Comparison of ENCODE assay signal across 9 cellular contexts in the genomic region with DNA sequence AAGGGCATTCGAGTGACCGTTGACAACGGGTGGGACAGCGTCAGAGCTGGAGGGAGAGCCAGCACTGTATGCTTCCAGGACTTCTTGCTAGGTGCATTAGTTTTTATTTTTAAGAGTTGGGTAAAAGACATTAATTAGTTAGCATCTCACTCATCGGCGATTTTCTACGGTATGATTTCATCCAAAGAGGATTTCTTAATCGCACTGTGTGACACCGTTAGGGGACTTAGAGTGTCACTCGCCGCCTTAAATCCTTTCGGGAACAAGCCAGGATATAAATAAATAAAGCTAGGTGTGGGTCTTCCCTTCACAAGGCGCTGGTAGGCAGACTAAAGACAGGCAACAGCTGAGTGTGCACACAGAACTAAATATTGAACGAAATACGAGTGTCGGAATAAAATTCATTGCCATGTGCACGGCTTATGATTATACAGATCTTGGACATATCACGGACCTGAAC. TPM values are rescaled to one million over a fixed set of nuclear protein-coding genes. Genes with fewer than 3 reads are reported as not detected.
DNase-seq lines count a peak whose midpoint lies in the region; ATAC-seq, FAIRE-seq and TF ChIP-seq lines count a peak whose summit lies in the region.
"Had no signal": no experiment of that assay in that cellular context is flagged by ENCODE, and none has a peak within 500 bp of the region (broad histone marks: within the 10 kb centered on the region; RNA-seq: fewer than 3 reads in every experiment).

No MANE protein-coding gene starts in this region.

- H3K36me3 Mint-ChIP-seq in MCF 10A (ENCODE audit: insufficient read depth, unreplicated experiment), result no peaks in the 10 kb centered on the region

- TF ChIP-seq CTCF in PC-9 (conservative IDR thresholded peaks at IDR 0.05) (no peak), fibroblast of pulmonary artery (IDR thresholded peaks at IDR 0.05; ENCODE audit: low read length, missing control alignments) (no peak), pancreas (IDR thresholded peaks at IDR 0.05) (no peak), MCF 10A (IDR thresholded peaks at IDR 0.05; ENCODE audit: unreplicated experiment) (no peak), GM10266 (IDR thresholded peaks at IDR 0.05; ENCODE audit: control insufficient read depth, insufficient read depth, low read depth, missing control alignments) (no peak)

- FAIRE-seq in pancreas (lab: Jason Lieb, UNC), result no peak

- peak in 3 of 4 donors; percentile 8 to 10 (median 9) for ATAC-seq in pancreas
- ATAC-seq in GM18867 (IDR thresholded peaks at IDR 0.05; ENCODE audit: unreplicated experiment), result no peak

- no peaks in the 10 kb centered on the region for H3K27me3 ChIP-seq in PC-9 (ENCODE audit: insufficient read depth, low read depth)
- peaks cover 0 to 4% (median 0%) of the 10 kb centered on the region in 4 donors for H3K27me3 ChIP-seq in pancreas

- no peaks in the 10 kb centered on the region for H3K9me2 ChIP-seq in PC-9 (ENCODE audit: insufficient read depth)

- H3K4me3 Mint-ChIP-seq in MCF 10A (ENCODE audit: unreplicated experiment), result no peak overlapping the region

- H3K4me1 ChIP-seq in PC-9 (replicated peaks; ENCODE audit: insufficient read depth) (peaks cover 10% of the 10 kb centered on the region), pancreas (no peaks in the 10 kb centered on the region)

- WGBS in pancreas, 2 donors, result 1% methylated on average over 18 of the region's 18 CpGs

- no peaks in the 10 kb centered on the region for H3K79me2 ChIP-seq in PC-9 (ENCODE audit: low read depth)

- no peaks in the 10 kb centered on the region for H3K9me3 Mint-ChIP-seq in MCF 10A (ENCODE audit: unreplicated experiment)

- H3K4me3 ChIP-seq in PC-9 (peak overlapping the region; percentile 70), fibroblast of pulmonary artery (replicated peaks; ENCODE audit: low read depth, low read length) (peak overlapping the region; percentile 77), pancreas (peak overlapping the region; percentile 37 to 57 (median 49))

- H3K27ac Mint-ChIP-seq in MCF 10A (ENCODE audit: low read depth, unreplicated experiment), result no peak overlapping the region

- intact Hi-C loops in PC-9 (cut with micrococcal nuclease; ENCODE audit: unreplicated experiment) (no loop called here), pancreas (cut with DNase I) (loop anchor here in 1 of 3 donors (5.0 kb wide), 1 partner anchor 319 kb away; no protein-coding TSS in a partner anchor), MCF 10A (cut with micrococcal nuclease) (no loop called here)

- CTCF ChIA-PET in PC-9 (lab: Charles Lee), result no interaction called here
- CTCF ChIA-PET in MCF 10A (lab: Yijun Ruan, JAX), result interaction anchor here (0.6 to 0.7 kb wide), 2 partner anchors 204 to 304 kb away, joined by 3 to 6 read pairs; no protein-coding TSS in a partner anchor

- peak overlapping the region; percentile 74; the same call in 1 of the 2 replicates for H2AFZ ChIP-seq in PC-9

- no peaks in the 10 kb centered on the region for H3F3A ChIP-seq in PC-9 (ENCODE audit: insufficient read depth, low read depth)

- H4K20me1 ChIP-seq in PC-9 (ENCODE audit: insufficient read depth), result no peaks in the 10 kb centered on the region

- POLR2A ChIA-PET in PC-9 (lab: Charles Lee; ENCODE audit: unreplicated experiment) (no interaction called here), MCF 10A (lab: Yijun Ruan, JAX) (interaction anchor here (0.6 kb wide), 1 partner anchor 16 kb away, joined by 3 read pairs; no protein-coding TSS in a partner anchor)

- BruUV-seq in PC-9 (replicated peaks; lab: Mats Ljungman, UMichigan), result no TSS peak
- no TSS peak for BruUV-seq in MCF 10A (replicated peaks; lab: Mats Ljungman, UMichigan)

- DNase-seq in DMS53 (lab: John Stamatoyannopoulos, UW) (peak; percentile 58), PC-9 (no peak), fibroblast of pulmonary artery (ENCODE audit: low read depth) (peak; percentile 45), pancreas (peak in 1 of 6 donors; percentile 11), DMS114 treated with DMSO at 0.1 percent for 48 hours (lab: John Stamatoyannopoulos, UW; ENCODE audit: unreplicated experiment) (no peak), MCF 10A (ENCODE audit: unreplicated experiment) (no peak), GM10266 (ENCODE audit: extremely low spot score) (no peak)

- peak overlapping the region; percentile 70 for H3K4me2 ChIP-seq in PC-9

- H3K27ac ChIP-seq in PC-9, result no peak overlapping the region
- peak overlapping the region in 2 of 4 donors; percentile 49 to 63 for H3K27ac ChIP-seq in pancreas

- H3K36me3 ChIP-seq in PC-9 (ENCODE audit: low read depth), result no peaks in the 10 kb centered on the region
- no peaks in the 10 kb centered on the region for H3K36me3 ChIP-seq in pancreas

- no peaks in the 10 kb centered on the region for H3K9me3 ChIP-seq in PC-9 (ENCODE audit: insufficient read depth, low read depth)
- H3K9me3 ChIP-seq in pancreas, result no peaks in the 10 kb centered on the region

- H3K27me3 Mint-ChIP-seq in MCF 10A (ENCODE audit: insufficient read depth, unreplicated experiment), result peaks cover 24% of the 10 kb centered on the region

- H3K4me1 Mint-ChIP-seq in MCF 10A (ENCODE audit: insufficient read depth, unreplicated experiment), result no peaks in the 10 kb centered on the region

RNA-seq across cellular contexts. Expression of a gene that starts 0.9 kb away (rescaled TPM):
- total RNA-seq in PC-9 (2021) (0.68 and 1.1 TPM in 2 replicates), pancreas (1 to 10 TPM in 5 of 6 donors, under 1 TPM in 1; 0.59 to 2.9 (median 2.0) TPM), MCF 10A (2022) (not detected in 2 replicates)
- 1 to 10 TPM; 3.2 to 6.0 TPM for polyA plus RNA-seq in pancreas
- total RNA-seq: M059J had no signal

Comparison
In these comparisons a context has a peak if more than half of its experiments do, and no peak if none do; other contexts are left out.
1. DNase-seq: peak in DMS53 (single experiment) and fibroblast of pulmonary artery (single experiment); none in PC-9 (0 of 2), DMS114 treated with DMSO at 0.1 percent for 48 hours (single experiment), MCF 10A (single experiment) and GM10266 (single experiment).
2. Peak in every context shown above with its lines, with median percentiles within 50 percentile points of each other: H3K4me3 ChIP-seq.